Comparison of ENCODE assay signal across 28 cellular contexts in genomic region chr9:88730780-88731179, GRCh38.
"Had no signal": no experiment of that assay in that cellular context is flagged by ENCODE, and none has a peak within 500 bp of the region (broad histone marks: within the 10 kb centered on the region; RNA-seq: fewer than 3 reads in every experiment).

No MANE protein-coding gene starts in this region.

- H3K36me3 ChIP-seq: SJCRH30, WERI-Rb-1 had no signal

- DNase-seq: activated CD4-positive, alpha-beta memory T cell treated with anti-CD3 and anti-CD28 coated beads, Interleukin-2, amount 10 ng/mL, durations not matched to agents 7 days and 5 days; activated CD4-positive, alpha-beta T cell treated with anti-CD3 and anti-CD28 coated beads for 1 hour; activated CD4-positive, alpha-beta T cell treated with anti-CD3 and anti-CD28 coated beads for 48 hours; activated CD4-positive, CD25-positive, alpha-beta regulatory T cell; activated CD8-positive, alpha-beta memory T cell treated with anti-CD3 and anti-CD28 coated beads for 24 hours; activated CD8-positive, alpha-beta memory T cell treated with anti-CD3 and anti-CD28 coated beads, Interleukin-2, amount 10 ng/mL, durations not matched to agents 7 days and 5 days; activated CD8-positive, alpha-beta memory T cell treated with anti-CD3 and anti-CD28 coated beads, Interleukin-2, amount 50 U/mL, for 48 hours; activated effector memory CD4-positive, alpha-beta T cell treated with anti-CD3 and anti-CD28 coated beads, Interleukin-2, amount 50 U/mL, for 16 hours; activated naive CD4-positive, alpha-beta T cell treated with Interleukin-2 at 50 U/mL for 16 hours; activated naive CD8-positive, alpha-beta T cell treated with anti-CD3 and anti-CD28 coated beads, Interleukin-2, amount 50 U/mL, for 24 hours; activated T-cell treated with anti-CD3 and anti-CD28 coated beads, Interleukin-2, amount 50 U/mL, for 1 hour; activated T-cell treated with anti-CD3 and anti-CD28 coated beads, Interleukin-2, amount 50 U/mL, for 72 hours; anterior cingulate cortex; caudate nucleus; NCI-H1092 treated with DMSO at 0.1 percent for 48 hours; NCI-H1417; NCI-H187 treated with DMSO at 0.1 percent for 48 hours; NCI-H2081; NCI-H345; NCI-H524 treated with DMSO at 0.1 percent for 48 hours; SHP77; SJCRH30; T1000; WERI-Rb-1 had no signal

- ATAC-seq: activated CD8-positive, alpha-beta memory T cell treated with anti-CD3 and anti-CD28 coated beads, Interleukin-2, amount 10 ng/mL, durations not matched to agents 7 days and 5 days; activated naive CD8-positive, alpha-beta T cell treated with anti-CD3 and anti-CD28 coated beads, Interleukin-2, amount 50 U/mL, for 24 hours; activated T-cell treated with anti-CD3 and anti-CD28 coated beads, Interleukin-2, amount 50 U/mL, for 72 hours; activated T-helper 17 cell treated with anti-CD3 and anti-CD28 coated beads, Interleukin-2, amount 50 U/mL, for 72 hours; Panc1 had no signal

- H3K4me2 ChIP-seq: KMS-11 had no signal

- H3K27me3 ChIP-seq: SJCRH30 had no signal

- H3K4me1 ChIP-seq: SJCRH30 had no signal

- H3K9ac ChIP-seq: KMS-11 had no signal

- H3K27ac ChIP-seq: KMS-11, SJCRH30, SK-N-MC, WERI-Rb-1 had no signal

- H3K4me3 ChIP-seq: SJCRH30, SK-N-MC had no signal

- H3K9me3 ChIP-seq: SJCRH30 had no signal
